17 cellular contexts compared by ENCODE assay signal in the genomic region with DNA sequence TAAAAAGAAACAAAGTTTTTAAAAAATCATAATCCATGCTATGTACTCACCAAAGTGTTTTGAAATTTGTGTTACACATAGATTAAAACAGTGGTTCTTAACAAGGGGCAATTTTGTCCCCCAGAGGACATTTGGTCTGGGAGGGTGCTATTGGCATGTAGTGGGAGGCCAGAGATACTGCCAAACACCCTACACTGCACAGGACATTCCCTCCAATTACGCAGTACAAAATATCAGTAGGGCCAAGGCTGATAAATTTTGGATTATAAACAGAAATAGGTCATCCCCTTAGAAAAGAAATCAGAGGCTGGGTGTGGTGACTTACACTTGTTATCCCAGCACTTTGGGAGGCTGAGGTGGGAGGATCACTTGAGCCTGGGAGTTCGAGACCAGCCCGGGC.
"Had no signal": no experiment of that assay in that cellular context is flagged by ENCODE, and none has a peak within 500 bp of the region (broad histone marks: within the 10 kb centered on the region; RNA-seq: fewer than 3 reads in every experiment).

No MANE protein-coding gene starts in this region.

- H3K27ac ChIP-seq: colonic mucosa, foreskin keratinocyte, hepatocyte, psoas muscle, sigmoid colon had no signal

- H3K4me2 ChIP-seq: hepatocyte had no signal

- H3K4me1 ChIP-seq: colonic mucosa, sigmoid colon had no signal

- H2AFZ ChIP-seq: hepatocyte had no signal

- H3K27me3 ChIP-seq: colonic mucosa, foreskin keratinocyte, hepatocyte, sigmoid colon had no signal

- H3K36me3 ChIP-seq: colonic mucosa, sigmoid colon had no signal

- H3K9me3 ChIP-seq: colonic mucosa, psoas muscle, sigmoid colon had no signal

- DNase-seq: colonic mucosa; dermis blood vessel endothelial cell; foreskin keratinocyte; left colon; mesendoderm; naive B cell; psoas muscle; retina; sigmoid colon; stimulated activated CD4-positive, alpha-beta T cell treated with anti-CD3 and anti-CD28 coated beads, Interleukin-2, amount 100 ng/mL, for 24 hours; stimulated activated CD4-positive, alpha-beta T cell treated with anti-CD3 and anti-CD28 coated beads, Interleukin-4, amount 100 ng/mL, for 4 hours; stimulated activated naive B cell treated with anti-CD40 and anti-IgM and Interleukin-4, amounts not matched to agents 10 μg/mL and 1 μg/mL and 100 μg/mL, for 72 hours; stimulated activated naive CD8-positive, alpha-beta T cell treated with anti-CD3 and anti-CD28 coated beads, Interleukin-15, amount 100 ng/mL, for 72 hours; substantia nigra; trophoblast cell had no signal

- H3K4me3 ChIP-seq: colonic mucosa, hepatocyte, psoas muscle, sigmoid colon, skin epidermis had no signal
